ENCODE assay signal across 1 cellular context in genomic region chr3:42159706-42160472, GRCh38.
TF ChIP-seq lines count a peak whose summit lies in the region.

No MANE protein-coding gene starts in this region.

TF ChIP-seq in HEK293, 187 proteins besides CTCF, POLR2A, EP300 and RAD21 (continued from another document):
- TF ChIP-seq PRDM2 (tag by site-specific recombination; IDR thresholded peaks at IDR 0.05; ENCODE audit: borderline replicate concordance) (no peak), ZNF335 (tag by site-specific recombination; conservative IDR thresholded peaks at IDR 0.05) (peak; percentile 48; the same call in 1 of the 2 replicates), ZNF280D (tag by site-specific recombination; IDR thresholded peaks at IDR 0.05) (no peak), ZBTB11 (tag by site-specific recombination; conservative IDR thresholded peaks at IDR 0.05; ENCODE audit: low read depth) (peak; percentile 68; the same call in 1 of the 2 replicates), ZFHX2 (tag by site-specific recombination; conservative IDR thresholded peaks at IDR 0.05) (peak; percentile 13; the same call in 1 of the 2 replicates), ZNF596 (tag by site-specific recombination; IDR thresholded peaks at IDR 0.05) (no peak)
